In the genomic region with DNA sequence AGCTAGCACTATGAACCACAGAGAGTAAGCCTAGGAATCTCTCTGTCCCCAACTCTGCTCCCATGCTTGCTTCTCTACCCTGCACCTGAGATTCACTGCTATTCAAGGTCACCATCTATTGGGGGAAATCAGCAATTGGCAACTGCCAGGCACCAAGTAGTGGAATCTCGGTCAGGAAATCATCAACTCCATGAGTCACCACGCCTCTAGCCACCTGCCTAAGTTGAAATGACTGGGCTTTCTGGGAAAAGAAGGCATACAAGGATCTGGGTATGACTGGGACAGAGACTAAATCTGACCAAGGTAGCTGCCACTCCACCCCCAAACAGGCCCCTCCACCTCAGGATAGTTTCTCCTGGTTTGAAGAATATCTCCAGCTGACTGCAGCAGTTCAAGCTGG, we compare ENCODE assay signal across 8 cellular contexts.
DNase-seq lines count a peak whose midpoint lies in the region; ATAC-seq and TF ChIP-seq lines count a peak whose summit lies in the region.

No MANE protein-coding gene starts in this region.

- intact Hi-C loops in posterior cingulate gyrus (cut with DNase I) (no loop called here), upper lobe of right lung (cut with DNase I) (no loop called here)

- peak; percentile 25 to 40 for DNase-seq in activated CD4-positive, alpha-beta T cell treated with anti-CD3 and anti-CD28 coated beads for 24 hours (ENCODE audit: low read depth in 2 of 2)
- DNase-seq in activated CD4-positive, alpha-beta T cell treated with anti-CD3 and anti-CD28 coated beads for 1 hour, result no peak
- DNase-seq in activated naive CD4-positive, alpha-beta T cell treated with anti-CD3 and anti-CD28 coated beads, Interleukin-2, amount 50 U/mL, for 72 hours (ENCODE audit: low spot score in 2 of 2), result peak; percentile 67 to 81
- peak; percentile 74 for DNase-seq in stimulated activated CD8-positive, alpha-beta memory T cell treated with anti-CD3 and anti-CD28 coated beads, Interleukin-4, amount 100 ng/mL, for 48 hours
- DNase-seq in posterior cingulate gyrus, result no peak
- DNase-seq in SKM-1 treated with dmso at 0.1 percent for 144 hours (lab: John Stamatoyannopoulos, UW; ENCODE audit: unreplicated experiment), result no peak
- no peak for DNase-seq in upper lobe of right lung

- no peak overlapping the region for H3K27ac ChIP-seq in upper lobe of right lung

- TF ChIP-seq CTCF in upper lobe of right lung (IDR thresholded peaks at IDR 0.05), result no peak

- no peaks in the 10 kb centered on the region for H3K4me1 ChIP-seq in upper lobe of right lung

- H3K36me3 ChIP-seq in upper lobe of right lung, result no peaks in the 10 kb centered on the region

- H3K27ac Mint-ChIP-seq in activated naive CD4-positive, alpha-beta T cell treated with anti-CD3 and anti-CD28 coated beads, Interleukin-2, amount 50 U/mL, for 72 hours, result peak overlapping the region; percentile 95 to 98

- no peaks in the 10 kb centered on the region for H3K27me3 ChIP-seq in upper lobe of right lung

- ATAC-seq in HG03342 (IDR thresholded peaks at IDR 0.05; ENCODE audit: unreplicated experiment) (peak; percentile 42), upper lobe of right lung (no peak)
- peak; percentile 75 to 80 for ATAC-seq in activated naive CD4-positive, alpha-beta T cell treated with anti-CD3 and anti-CD28 coated beads, Interleukin-2, amount 50 U/mL, for 72 hours

- H3K9me3 ChIP-seq in upper lobe of right lung, result no peaks in the 10 kb centered on the region

- no peak overlapping the region for H3K4me3 ChIP-seq in upper lobe of right lung

- H3K9me3 Mint-ChIP-seq in activated naive CD4-positive, alpha-beta T cell treated with anti-CD3 and anti-CD28 coated beads, Interleukin-2, amount 50 U/mL, for 72 hours, result peaks cover 8% of the 10 kb centered on the region in 2 donors

- peaks cover 6 to 30% of the 10 kb centered on the region in 2 donors for H3K36me3 Mint-ChIP-seq in activated naive CD4-positive, alpha-beta T cell treated with anti-CD3 and anti-CD28 coated beads, Interleukin-2, amount 50 U/mL, for 72 hours

Comparison
In these comparisons a context has a peak if more than half of its experiments do, and no peak if none do; other contexts are left out.
1. DNase-seq: peak in activated CD4-positive, alpha-beta T cell treated with anti-CD3 and anti-CD28 coated beads for 24 hours (2 of 2), activated naive CD4-positive, alpha-beta T cell treated with anti-CD3 and anti-CD28 coated beads, Interleukin-2, amount 50 U/mL, for 72 hours (2 of 2) and stimulated activated CD8-positive, alpha-beta memory T cell treated with anti-CD3 and anti-CD28 coated beads, Interleukin-4, amount 100 ng/mL, for 48 hours (single experiment); none in activated CD4-positive, alpha-beta T cell treated with anti-CD3 and anti-CD28 coated beads for 1 hour (single experiment), posterior cingulate gyrus (0 of 10), SKM-1 treated with dmso at 0.1 percent for 144 hours (single experiment) and upper lobe of right lung (single experiment).